ENCODE assay signal across 20 cellular contexts in genomic region chr21:27572681-27573080, GRCh38.
A peak's percentile ranks its signal among the peaks of the same experiment; 100 is the strongest.
DNase-seq lines count a peak whose midpoint lies in the region; TF ChIP-seq lines count a peak whose summit lies in the region.
"Had no signal": no experiment of that assay in that cellular context is flagged by ENCODE, and none has a peak within 500 bp of the region (broad histone marks: within the 10 kb centered on the region; RNA-seq: fewer than 3 reads in every experiment).

No MANE protein-coding gene starts in this region.

- H3K27me3 Mint-ChIP-seq in CD4-positive, alpha-beta memory T cell, result peaks cover 0 to 2% of the 10 kb centered on the region in 2 donors

- in situ Hi-C loops in ACHN (cut with HindIII; ENCODE audit: low pct_ligation_motif_present, low pct_unique_long_range_greater_than_20kb, low sequenced_read_pairs), result no loop called here
- in situ Hi-C loops in astrocyte of the spinal cord (cut with HindIII; ENCODE audit: low sequenced_read_pairs), result no loop called here

- POLR2A ChIA-PET in CD4-positive, alpha-beta memory T cell (lab: Charles Lee; ENCODE audit: partially characterized antibody), result no interaction called here

- H3K27ac Mint-ChIP-seq in CD4-positive, alpha-beta memory T cell, result no peak overlapping the region

- no peaks in the 10 kb centered on the region for H3K4me1 ChIP-seq in CD4-positive, alpha-beta memory T cell (ENCODE audit: insufficient read depth, low read length)
- H3K4me1 ChIP-seq: pancreas, upper lobe of left lung had no signal

- intact Hi-C loops in CD4-positive, alpha-beta memory T cell (cut with micrococcal nuclease), result no loop called here

- peaks cover 0 to 6% (median 1%) of the 10 kb centered on the region in 8 donors for H3K9me3 Mint-ChIP-seq in CD4-positive, alpha-beta memory T cell

- no peak for TF ChIP-seq CTCF in astrocyte of the spinal cord (IDR thresholded peaks at IDR 0.05; ENCODE audit: low read depth, low read length)

- H3K27me3 ChIP-seq in CD4-positive, alpha-beta memory T cell (ENCODE audit: insufficient read depth, low read length), result no peaks in the 10 kb centered on the region
- H3K27me3 ChIP-seq: pancreas, upper lobe of left lung had no signal

- no peaks in the 10 kb centered on the region for H3K9me3 ChIP-seq in CD4-positive, alpha-beta memory T cell (ENCODE audit: control insufficient read depth in 1 of 2, low read length in 2 of 2)
- H3K9me3 ChIP-seq: pancreas, upper lobe of left lung had no signal

- no peaks in the 10 kb centered on the region for H3K36me3 ChIP-seq in CD4-positive, alpha-beta memory T cell (ENCODE audit: insufficient read depth, low read length)
- H3K36me3 ChIP-seq: pancreas, upper lobe of left lung, WERI-Rb-1 had no signal

- H3K4me3 ChIP-seq in astrocyte of the spinal cord (ENCODE audit: low read depth, low read length), result no peak overlapping the region
- no peak overlapping the region for H3K4me3 ChIP-seq in CD4-positive, alpha-beta memory T cell (ENCODE audit: low read length in 2 of 2)
- H3K4me3 ChIP-seq: pancreas, SK-N-MC, upper lobe of left lung had no signal

- peak; percentile 96 for DNase-seq in ACHN
- peak; percentile 10 for DNase-seq in HPDE6-E6E7 (ENCODE audit: extremely low spot score)
- DNase-seq in astrocyte of the spinal cord (ENCODE audit: low read depth, low spot score), result peak; percentile 86
- DNase-seq in kidney glomerular epithelial cell (lab: John Stamatoyannopoulos, UW), result peak; percentile 99
- DNase-seq in pons (ENCODE audit: low spot score), result no peak
- no peak for DNase-seq in D341Med (ENCODE audit: low spot score)
- DNase-seq in OCI-M1 (lab: John Stamatoyannopoulos, UW), result no peak
- DNase-seq in CD4-positive, alpha-beta memory T cell, result no peak
- DNase-seq: AML-193; amygdala; effector memory CD4-positive, alpha-beta T cell; hypothalamus; KG1; NCI-H1694 treated with DMSO at 0.1 percent for 48 hours; NCI-H774; pancreas; stimulated activated CD4-positive, alpha-beta T cell treated with anti-CD3 and anti-CD28 coated beads, Interleukin-15, amount 100 ng/mL, for 24 hours; upper lobe of left lung; WERI-Rb-1 had no signal

- no peaks in the 10 kb centered on the region for H3K4me1 Mint-ChIP-seq in CD4-positive, alpha-beta memory T cell

- H3K27ac ChIP-seq in CD4-positive, alpha-beta memory T cell (ENCODE audit: low read depth, low read length), result no peak overlapping the region
- H3K27ac ChIP-seq: pancreas, SK-N-MC, upper lobe of left lung, WERI-Rb-1 had no signal

- no peak overlapping the region for H3K4me3 Mint-ChIP-seq in CD4-positive, alpha-beta memory T cell

- no peaks in the 10 kb centered on the region for H3K36me3 Mint-ChIP-seq in CD4-positive, alpha-beta memory T cell

- CTCF ChIA-PET in CD4-positive, alpha-beta memory T cell (lab: Charles Lee; ENCODE audit: partially characterized antibody), result no interaction called here

Comparison
In these comparisons a context has a peak if more than half of its experiments do, and no peak if none do; other contexts are left out.
1. DNase-seq: peak in ACHN (single experiment), HPDE6-E6E7 (single experiment), astrocyte of the spinal cord (single experiment) and kidney glomerular epithelial cell (single experiment); none in pons (single experiment), D341Med (single experiment), OCI-M1 (single experiment) and CD4-positive, alpha-beta memory T cell (0 of 5).